In the genomic region with DNA sequence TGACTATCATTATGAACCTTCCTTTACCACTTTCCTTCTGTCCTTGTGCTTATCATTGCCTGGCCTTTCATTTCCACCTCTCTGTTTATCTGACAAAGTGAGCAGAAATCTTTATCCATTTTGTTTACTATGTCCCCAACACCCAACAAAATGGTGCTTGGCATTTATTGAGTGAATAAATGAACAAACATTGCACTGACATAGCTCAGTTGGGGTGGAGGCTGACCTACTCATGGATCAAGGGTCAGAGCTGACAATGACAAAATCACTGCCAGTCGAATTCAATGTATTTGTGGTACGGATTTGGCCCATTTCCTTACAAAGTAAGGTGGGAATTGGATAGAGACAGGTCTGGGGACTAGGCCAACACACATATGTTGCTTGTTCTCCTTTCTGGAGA, we compare ENCODE assay signal across 24 cellular contexts.
"Had no signal": no experiment of that assay in that cellular context is flagged by ENCODE, and none has a peak within 500 bp of the region (broad histone marks: within the 10 kb centered on the region; RNA-seq: fewer than 3 reads in every experiment).

No MANE protein-coding gene starts in this region.

- DNase-seq: colonic mucosa; cortex of kidney; effector CD8-positive, alpha-beta T cell; effector memory CD8-positive, alpha-beta T cell; endodermal cell; erythroblast; esophagus squamous epithelium; foreskin fibroblast; foreskin melanocyte; gastrocnemius medialis; glutamatergic neuron; head of caudate nucleus; heart right ventricle; hippocampal formation; left cardiac atrium; left ventricle myocardium inferior; lower lobe of right lung; mesenchymal stem cell; mucosa of descending colon; naive B cell had no signal

- H3K9me3 ChIP-seq: colonic mucosa, esophagus squamous epithelium, gastrocnemius medialis, heart right ventricle, left ventricle myocardium inferior, lower lobe of right lung, mucosa of descending colon had no signal

- H3K27ac ChIP-seq: colonic mucosa, epithelial cell of prostate, esophagus squamous epithelium, gastrocnemius medialis, heart right ventricle, left ventricle myocardium inferior, lower lobe of right lung had no signal

- H3K4me1 ChIP-seq: colonic mucosa, gastrocnemius medialis, heart right ventricle, left ventricle myocardium inferior, lower lobe of right lung had no signal

- H3K36me3 ChIP-seq: colonic mucosa, esophagus squamous epithelium, gastrocnemius medialis, heart right ventricle, left ventricle myocardium inferior, lower lobe of right lung had no signal

- H3K4me3 ChIP-seq: colonic mucosa, esophagus squamous epithelium, gastrocnemius medialis, heart right ventricle, left ventricle myocardium inferior, lower lobe of right lung, mucosa of descending colon had no signal

- FAIRE-seq: islet of Langerhans, keratinocyte had no signal

- ATAC-seq: effector memory CD8-positive, alpha-beta T cell; esophagus mucosa; gastrocnemius medialis; heart right ventricle; left cardiac atrium; lower lobe of right lung; mucosa of descending colon had no signal

- H3K27me3 ChIP-seq: colonic mucosa, gastrocnemius medialis, heart right ventricle had no signal
